ENCODE assay signal across 8 cellular contexts in the genomic region with DNA sequence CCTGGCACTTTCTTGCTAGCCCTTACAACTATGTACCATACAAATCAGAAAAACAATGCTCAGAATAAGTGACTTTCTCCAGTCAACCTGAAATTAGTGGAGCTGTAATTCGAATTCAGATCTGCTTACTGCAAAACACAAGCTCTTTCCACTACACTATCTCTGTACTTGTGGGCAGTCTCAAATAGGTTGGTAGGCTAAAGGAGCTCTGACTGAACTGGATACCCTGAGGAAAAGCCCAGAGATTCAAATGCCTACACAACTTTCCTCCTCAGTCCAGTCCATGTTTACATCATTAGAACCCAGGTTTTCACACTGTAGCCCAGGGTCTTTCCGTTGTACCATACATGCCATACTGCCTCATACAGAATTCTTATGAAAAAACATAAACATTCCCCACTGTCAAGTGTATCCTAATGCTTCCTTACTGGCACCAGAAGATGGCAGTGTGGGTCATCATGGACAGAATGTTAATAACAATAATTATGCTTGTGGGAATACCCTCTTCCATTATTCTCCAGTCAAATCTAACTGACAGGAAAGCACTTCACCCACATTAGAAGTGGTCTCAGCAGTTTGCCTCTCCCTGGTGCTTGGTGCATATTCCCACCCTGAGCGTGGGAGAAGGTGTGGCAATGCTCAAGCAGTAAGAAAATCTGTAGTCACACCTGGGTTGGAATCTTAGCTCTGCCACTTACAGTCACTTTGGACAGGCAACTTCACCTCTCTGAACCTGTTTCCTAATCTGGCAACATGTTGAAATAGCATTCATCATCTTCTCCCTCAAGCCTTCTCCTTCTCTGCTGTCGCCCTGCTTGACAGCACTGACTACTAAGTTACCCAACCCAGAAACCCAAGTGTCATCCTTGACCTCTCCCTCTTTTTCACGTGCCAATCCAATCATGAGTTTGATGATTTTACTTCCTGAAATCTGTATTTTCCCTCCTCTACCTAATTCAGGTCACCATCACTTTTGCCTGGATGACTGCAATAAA. TPM values are rescaled to one million over a fixed set of nuclear protein-coding genes. Genes with fewer than 3 reads are reported as not detected.
A peak's percentile ranks its signal among the peaks of the same experiment; 100 is the strongest.
DNase-seq lines count a peak whose midpoint lies in the region; ATAC-seq and TF ChIP-seq lines count a peak whose summit lies in the region.

No MANE protein-coding gene starts in this region.

- DNase-seq in A172 (ENCODE audit: low spot score) (peak; percentile 33), GF-D8 (lab: John Stamatoyannopoulos, UW) (peak; percentile 45), NCI-H1694 (lab: John Stamatoyannopoulos, UW) (peak; percentile 66), T-helper 17 cell (no peak), fibroblast of gingiva (ENCODE audit: low read depth) (peak; percentile 63), neural crest cell (ENCODE audit: low read depth, low spot score) (peak; percentile 28), ureter (ENCODE audit: low spot score) (no peak)

- no peaks in the 10 kb centered on the region for H3K36me3 Mint-ChIP-seq in T-helper 17 cell (ENCODE audit: low read depth)
- no peaks in the 10 kb centered on the region for H3K36me3 Mint-ChIP-seq in neural crest cell (ENCODE audit: low read depth)

- H3K4me1 Mint-ChIP-seq in T-helper 17 cell: peaks cover 7% of the 10 kb centered on the region
- H3K4me1 Mint-ChIP-seq in neural crest cell: no peaks in the 10 kb centered on the region

- H3K9me3 Mint-ChIP-seq in neural crest cell: no peaks in the 10 kb centered on the region

- H3K4me3 Mint-ChIP-seq in T-helper 17 cell (no peak overlapping the region), neural crest cell (no peak overlapping the region)

- no peak overlapping the region for H3K27ac Mint-ChIP-seq in T-helper 17 cell
- no peak overlapping the region for H3K27ac Mint-ChIP-seq in neural crest cell (ENCODE audit: unreplicated experiment)

- no peaks in the 10 kb centered on the region for H3K9me3 ChIP-seq in T-helper 17 cell (ENCODE audit: control insufficient read depth, low read length, poor library complexity, severe bottlenecking)

- peak; percentile 56 for ATAC-seq in T-helper 17 cell
- no peak for ATAC-seq in HG02840 (IDR thresholded peaks at IDR 0.05; ENCODE audit: low FRiP score, unreplicated experiment)

- TF ChIP-seq CTCF in neural crest cell (conservative IDR thresholded peaks at IDR 0.05): peak; percentile 73

- peaks cover 41% of the 10 kb centered on the region for H3K27me3 Mint-ChIP-seq in T-helper 17 cell
- H3K27me3 Mint-ChIP-seq in neural crest cell (ENCODE audit: low read depth): peaks cover 41% of the 10 kb centered on the region

RNA-seq across cellular contexts. Expression of a gene that starts 14.4 kb away (rescaled TPM):
- 17.6 and 20.2 TPM in 2 replicates for total RNA-seq in A172 (2014; rRNA removed; shearing (Covaris generic))
- 1 to 10 TPM; 3.7 to 5.7 TPM for total RNA-seq in T-helper 17 cell
- total RNA-seq in neural crest cell: 28.0 and 29.7 TPM in 2 replicates
- 39.2 TPM for total RNA-seq in ureter

Comparison
In these comparisons a context has a peak if more than half of its experiments do, and no peak if none do; other contexts are left out.
1. DNase-seq: peak in A172 (single experiment), GF-D8 (single experiment), NCI-H1694 (single experiment), fibroblast of gingiva (single experiment) and neural crest cell (single experiment); none in T-helper 17 cell (0 of 3) and ureter (single experiment).